Comparison of ENCODE assay signal across 22 cellular contexts in the genomic region with DNA sequence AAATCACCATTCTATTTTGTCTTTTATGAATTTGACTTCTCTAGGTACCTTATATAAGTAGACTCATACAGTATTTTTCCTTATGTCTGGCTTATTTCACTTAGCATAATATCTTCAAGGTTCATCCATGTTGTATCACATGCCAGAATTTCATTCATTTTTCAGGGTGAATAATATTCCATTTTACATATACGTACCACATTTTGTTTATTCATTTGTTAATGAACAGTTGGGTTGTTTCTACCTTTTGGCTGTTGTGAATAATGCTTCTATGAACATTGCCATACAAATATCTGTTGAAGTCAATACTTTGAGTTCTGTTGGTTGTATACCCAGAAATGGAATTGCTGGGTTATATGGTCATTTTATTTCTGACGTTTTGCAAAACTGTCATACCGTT. TPM values are rescaled to one million over a fixed set of nuclear protein-coding genes. Genes with fewer than 3 reads are reported as not detected.
DNase-seq lines count a peak whose midpoint lies in the region; FAIRE-seq and TF ChIP-seq lines count a peak whose summit lies in the region.
"Had no signal": no experiment of that assay in that cellular context is flagged by ENCODE, and none has a peak within 500 bp of the region (broad histone marks: within the 10 kb centered on the region; RNA-seq: fewer than 3 reads in every experiment).

No MANE protein-coding gene starts in this region.

- H3K18ac ChIP-seq in H1 (ENCODE audit: extremely low read depth, low read length) = no peak overlapping the region

- no peak for TF ChIP-seq RAD21 in H1 (IDR thresholded peaks at IDR 0.05 in 1 of 2, conservative IDR thresholded peaks at IDR 0.05 in 1 of 2; ENCODE audit: low read depth in 2 of 2, low read length in 2 of 2)

- no peaks in the 10 kb centered on the region for H3K27me3 ChIP-seq in H1 (replicated peaks in 1 of 4; ENCODE audit: control insufficient read depth in 3 of 4, extremely low read depth in 1 of 4, insufficient read depth in 3 of 4, low read length in 3 of 4)
- H3K27me3 ChIP-seq: BE2C, BLaER1 had no signal

- H3K79me2 ChIP-seq in H1 (ENCODE audit: control insufficient read depth in 1 of 2, insufficient read depth in 2 of 2, low read length in 2 of 2) = peaks cover 0 to 42% of the 10 kb centered on the region in 2 experiments; a peak in 2 of 4 replicates

- no peak overlapping the region for H2BK20ac ChIP-seq in H1 (ENCODE audit: low read length)

- H3K9me3 ChIP-seq in HEK293 (ENCODE audit: control insufficient read depth, insufficient read depth, low read depth, low read length) (no peaks in the 10 kb centered on the region), H1 (ENCODE audit: insufficient read depth in 2 of 2, low read depth in 1 of 2, low read length in 1 of 2) (no peaks in the 10 kb centered on the region; a peak in 1 of 4 replicates)
- H3K9me3 ChIP-seq: BE2C had no signal

- H4K20me1 ChIP-seq in H1 (replicated peaks in 1 of 2; ENCODE audit: control insufficient read depth in 1 of 2, insufficient read depth in 2 of 2, low read length in 2 of 2) = no peaks in the 10 kb centered on the region

- no peak overlapping the region for H3K4me2 ChIP-seq in H1 (ENCODE audit: insufficient read depth in 1 of 2, low read depth in 2 of 2, low read length in 2 of 2)
- H3K4me2 ChIP-seq: BLaER1 had no signal

- H3K4me3 ChIP-seq in HEK293 (ENCODE audit: low read depth, low read length) = no peak overlapping the region
- H3K4me3 ChIP-seq in H1 (ENCODE audit: extremely low read depth in 1 of 4, insufficient read depth in 2 of 4, low read depth in 3 of 4, low read length in 4 of 4) = no peak overlapping the region
- H3K4me3 ChIP-seq: BLaER1 had no signal

- H3K14ac ChIP-seq in H1 (ENCODE audit: insufficient read length) = no peak overlapping the region

- 89% methylated on average over 3 of the region's 3 CpGs; no CpG with 5 or more reads in 1 of the 2 experiments for WGBS in H1 (ENCODE audit: extremely low coverage in 1 of 2, insufficient coverage in 1 of 2, insufficient read length in 1 of 2, insufficient replicate concordance in 2 of 2, low coverage in 1 of 2, low lambda C conversion rate in 2 of 2, missing lambda C conversion rate in 1 of 2), 2 experiments

- H2BK12ac ChIP-seq in H1 (ENCODE audit: low read depth, low read length) = no peak overlapping the region

- CTCF ChIA-PET in HEK293 (lab: Yijun Ruan, JAX) = interaction anchor here (1.1 kb wide), 1 partner anchor 27 kb away, joined by 3 read pairs; no protein-coding TSS in a partner anchor
- CTCF ChIA-PET in H1 (lab: Charles Lee; ENCODE audit: partially characterized antibody) = no interaction called here

- FAIRE-seq in GM19239 (lab: Jason Lieb, UNC) = peak; percentile 44
- FAIRE-seq in H1 (lab: Jason Lieb, UNC) = no peak
- FAIRE-seq: A204.1, G401.6, GM12891 had no signal

- no peak overlapping the region for H2BK120ac ChIP-seq in H1 (replicated peaks; ENCODE audit: low read depth, low read length)

- no peaks in the 10 kb centered on the region for H3K4me1 ChIP-seq in HEK293 (ENCODE audit: control insufficient read depth, insufficient read depth, low read length)
- H3K4me1 ChIP-seq in H1 (replicated peaks in 1 of 4; ENCODE audit: control insufficient read depth in 3 of 4, insufficient read depth in 4 of 4, low read length in 3 of 4) = peaks cover 0 to 7% (median 2%) of the 10 kb centered on the region in 4 experiments; a peak in 2 of 7 replicates
- H3K4me1 ChIP-seq: BE2C, BLaER1 had no signal

- H4K5ac ChIP-seq in H1 (ENCODE audit: insufficient read length, low read depth, low read length) = no peak overlapping the region

- H2BK5ac ChIP-seq in H1 (ENCODE audit: low read depth, low read length) = no peak overlapping the region

- peak overlapping the region; percentile 46 for H3K56ac ChIP-seq in H1 (replicated peaks; ENCODE audit: insufficient read length, low read depth, low read length)

- POLR2A ChIA-PET in HEK293 (lab: Yijun Ruan, JAX) (no interaction called here), H1 (lab: Charles Lee; ENCODE audit: partially characterized antibody) (no interaction called here)

- TF ChIP-seq POLR2A in H1 (IDR thresholded peaks at IDR 0.05; ENCODE audit: control extremely low read depth in 1 of 2, low read depth in 2 of 2, low read length in 2 of 2) = no peak

- no peaks in the 10 kb centered on the region for H3K23me2 ChIP-seq in H1 (ENCODE audit: low read depth, low read length)

- DNase-seq in GM19239 (ENCODE audit: insufficient read length, low spot score) (no peak), H1 (ENCODE audit: low read depth in 1 of 2, low spot score in 2 of 2) (no peak), NCI-H1417 treated with DMSO at 0.1 percent for 48 hours (lab: John Stamatoyannopoulos, UW) (no peak), DMS53 (lab: John Stamatoyannopoulos, UW) (no peak)
- DNase-seq: 8988T; ACHN; BE2C; C1 segment of cervical spinal cord; CD4-positive, alpha-beta memory T cell; CD4-positive, CD25-positive, alpha-beta regulatory T cell; CD8-positive, alpha-beta memory T cell; COR-L47; DMS 273 treated with DMSO at 0.1 percent for 48 hours; DMS153; DMS79 treated with DMSO at 0.1 percent for 48 hours; GF-D8 had no signal

- no peak overlapping the region for H3K27ac ChIP-seq in HEK293 (ENCODE audit: extremely low read depth, low read depth, low read length)
- no peak overlapping the region for H3K27ac ChIP-seq in H1 (ENCODE audit: low read depth, low read length)
- H3K27ac ChIP-seq: BLaER1 had no signal

- no peak overlapping the region for H3K9ac ChIP-seq in H1 (replicated peaks in 1 of 4; ENCODE audit: extremely low read depth in 1 of 4, low read depth in 3 of 4, low read length in 3 of 4)
- H3K9ac ChIP-seq: BLaER1 had no signal

- no peak for TF ChIP-seq EP300 in H1 (IDR thresholded peaks at IDR 0.05; ENCODE audit: borderline replicate concordance in 1 of 2, low read depth in 2 of 2, low read length in 2 of 2)

- H4K91ac ChIP-seq in H1 (replicated peaks; ENCODE audit: insufficient read length, low read length) = no peak overlapping the region

- H2BK15ac ChIP-seq in H1 (ENCODE audit: low read length) = no peak overlapping the region

- no peak overlapping the region for H3K4ac ChIP-seq in H1 (replicated peaks; ENCODE audit: insufficient read length, low read depth, low read length)

- peaks cover 2% of the 10 kb centered on the region; the same call in 1 of the 2 replicates for H3K79me1 ChIP-seq in H1 (ENCODE audit: low read depth, low read length)

- no peak overlapping the region for H2AK5ac ChIP-seq in H1 (ENCODE audit: low read depth, low read length)

- H4K8ac ChIP-seq in H1 (ENCODE audit: extremely low read depth, insufficient read depth, low read length) = no peak overlapping the region

- no peak for TF ChIP-seq CTCF in HEK293 (tag by site-specific recombination; IDR thresholded peaks at IDR 0.05)
- no peak for TF ChIP-seq CTCF in H1 (IDR thresholded peaks at IDR 0.05; ENCODE audit: control extremely low read depth in 1 of 3, insufficient read depth in 1 of 3, low read depth in 1 of 3, low read length in 3 of 3)

- no peak overlapping the region for H2AFZ ChIP-seq in H1 (ENCODE audit: low read length)

- H3K36me3 ChIP-seq in HEK293 (ENCODE audit: control insufficient read depth in 2 of 2, insufficient read depth in 1 of 2, low read length in 2 of 2) (no peaks in the 10 kb centered on the region), H1 (ENCODE audit: control insufficient read depth in 2 of 4, insufficient read depth in 4 of 4, low read length in 3 of 4) (no peaks in the 10 kb centered on the region; a peak in 1 of 8 replicates)
- H3K36me3 ChIP-seq: BE2C had no signal

- no peak overlapping the region for H3K23ac ChIP-seq in H1 (ENCODE audit: insufficient read length)

TF ChIP-seq in HEK293, 187 proteins besides CTCF, POLR2A, EP300 and RAD21 (continues in another document):
- TF ChIP-seq HOXC10 (CRISPR knock-in tag; IDR thresholded peaks at IDR 0.05) = no peak
- no peak for TF ChIP-seq KLF1 (tag by site-specific recombination; IDR thresholded peaks at IDR 0.05)
- TF ChIP-seq ZNF214 (tag by site-specific recombination; IDR thresholded peaks at IDR 0.05; ENCODE audit: borderline replicate concordance) = no peak

TF ChIP-seq in H1, 55 proteins besides CTCF, POLR2A, EP300 and RAD21 (continues in another document):
- TF ChIP-seq RXRA (IDR thresholded peaks at IDR 0.05; ENCODE audit: insufficient read depth, low read depth, low read length) (no peak), MAFK (IDR thresholded peaks at IDR 0.05; ENCODE audit: low read depth, low read length) (no peak), YY1 (IDR thresholded peaks at IDR 0.05; ENCODE audit: low read depth, low read length) (no peak), RFX5 (IDR thresholded peaks at IDR 0.05; ENCODE audit: borderline replicate concordance, low read depth, low read length) (no peak), ASH2L (IDR thresholded peaks at IDR 0.05; ENCODE audit: low read length) (no peak), KDM1A (IDR thresholded peaks at IDR 0.05; ENCODE audit: borderline replicate concordance, low read length) (no peak), TAF1 (IDR thresholded peaks at IDR 0.05; ENCODE audit: low read depth, low read length) (no peak), TCF12 (IDR thresholded peaks at IDR 0.05; ENCODE audit: low read depth, low read length) (no peak), SP4 (IDR thresholded peaks at IDR 0.05; ENCODE audit: low read length) (no peak), JUND (IDR thresholded peaks at IDR 0.05; ENCODE audit: low read length) (no peak), RBBP5 (IDR thresholded peaks at IDR 0.05; ENCODE audit: borderline replicate concordance, low read depth, low read length) (no peak)

RNA-seq across cellular contexts. Expression of a gene that starts 20.7 kb away (rescaled TPM):
- 25.4 and 30.5 TPM in 2 replicates for total RNA-seq in H1 (2021; fragmentation: NEBNext Ultra II Directional; extraction: Animal tissue kit (Norgen Biotek cat#: 25700))
- polyA plus RNA-seq in H1 (2011; rRNA removed) = 16.6 and 20.7 TPM in 2 replicates
- polyA plus RNA-seq in H1 (2011; cell fraction: cytosol; rRNA removed) = 24.5 TPM
- 21.5 TPM for polyA plus RNA-seq in H1 (2011; cell fraction: nucleus; rRNA removed)
- polyA plus RNA-seq in H1 (2012, experiment 1 of 2) = 17.0 to 21.9 TPM (median 20.4 TPM) in 4 replicates
- 2.8 TPM for polyA plus RNA-seq in H1 (2012, experiment 2 of 2)
- polyA plus RNA-seq in H1 (2013, experiment 1 of 2) = 11.9 TPM
- 11.6 TPM for polyA plus RNA-seq in H1 (2013, experiment 2 of 2)
- polyA minus RNA-seq in H1 (2011; rRNA and poly(A)+ RNA removed) = 48.6 and 60.4 TPM in 2 replicates
- polyA minus RNA-seq in H1 (2011; cell fraction: cytosol; rRNA and poly(A)+ RNA removed) = 19.4 TPM
- 20.4 TPM for polyA minus RNA-seq in H1 (2011; cell fraction: nucleus; rRNA and poly(A)+ RNA removed)

RNA-seq across cellular contexts. Expression of a gene that starts 57.1 kb away (rescaled TPM):
- 61.2 and 64.5 TPM in 2 replicates for total RNA-seq in H1 (2021; fragmentation: NEBNext Ultra II Directional; extraction: Animal tissue kit (Norgen Biotek cat#: 25700))
- polyA plus RNA-seq in H1 (2011; rRNA removed) = 67.6 and 75.0 TPM in 2 replicates
- 60.1 TPM for polyA plus RNA-seq in H1 (2011; cell fraction: cytosol; rRNA removed)
- 137 TPM for polyA plus RNA-seq in H1 (2011; cell fraction: nucleus; rRNA removed)
- polyA plus RNA-seq in H1 (2012, experiment 1 of 2) = 43.2 to 67.8 TPM (median 62.6 TPM) in 4 replicates
- polyA plus RNA-seq in H1 (2012, experiment 2 of 2) = 59.7 TPM
- 43.2 TPM for polyA plus RNA-seq in H1 (2013, experiment 1 of 2)
- 45.3 TPM for polyA plus RNA-seq in H1 (2013, experiment 2 of 2)
- 98.6 and 143 TPM in 2 replicates for polyA minus RNA-seq in H1 (2011; rRNA and poly(A)+ RNA removed)
- polyA minus RNA-seq in H1 (2011; cell fraction: cytosol; rRNA and poly(A)+ RNA removed) = 63.4 TPM
- polyA minus RNA-seq in H1 (2011; cell fraction: nucleus; rRNA and poly(A)+ RNA removed) = 48.7 TPM
- total RNA-seq: CD4-positive, alpha-beta memory T cell had no signal
- polyA plus RNA-seq: CD14-positive monocyte; CD4-positive, alpha-beta memory T cell; CD4-positive, CD25-positive, alpha-beta regulatory T cell; CD8-positive, alpha-beta memory T cell had no signal
